ENCODE assay signal across 26 cellular contexts in genomic region chr6:91697010-91697694, GRCh38.
DNase-seq lines count a peak whose midpoint lies in the region; ATAC-seq, FAIRE-seq and TF ChIP-seq lines count a peak whose summit lies in the region.
"Had no signal": no experiment of that assay in that cellular context is flagged by ENCODE, and none has a peak within 500 bp of the region (broad histone marks: within the 10 kb centered on the region; RNA-seq: fewer than 3 reads in every experiment).

No MANE protein-coding gene starts in this region.

- peak; percentile 36 for DNase-seq in DMS53 treated with DMSO at 0.1 percent for 48 hours (lab: John Stamatoyannopoulos, UW; ENCODE audit: unreplicated experiment)
- peak; percentile 28 for DNase-seq in MV-4-11 (lab: John Stamatoyannopoulos, UW)
- peak; percentile 97 for DNase-seq in bronchial epithelial cell (ENCODE audit: low read depth)
- no peak for DNase-seq in thyroid gland
- DNase-seq in HFFc6: no peak
- DNase-seq in sciatic nerve (ENCODE audit: low spot score): no peak
- DNase-seq in glutamatergic neuron: no peak
- DNase-seq: activated CD4-positive, alpha-beta memory T cell treated with anti-CD3 and anti-CD28 coated beads for 36 hours; activated naive CD4-positive, alpha-beta T cell; activated T-cell treated with anti-CD3 and anti-CD28 coated beads for 4 hours; caudate nucleus; esophagus squamous epithelium; left colon; NCI-H1436 treated with DMSO at 0.1 percent for 48 hours; NCI-H2171; NCI-H69; SJCRH30; T-helper 2 cell; WERI-Rb-1 had no signal

- no peak for TF ChIP-seq POLR2A in thyroid gland (IDR thresholded peaks at IDR 0.05)

- no peaks in the 10 kb centered on the region for H3K9me3 ChIP-seq in thyroid gland
- H3K9me3 ChIP-seq: esophagus squamous epithelium, SJCRH30 had no signal

- H3K27ac Mint-ChIP-seq in HFFc6 (no peak overlapping the region), glutamatergic neuron (ENCODE audit: unreplicated experiment) (no peak overlapping the region)
- H3K27ac Mint-ChIP-seq: activated CD4-positive, alpha-beta memory T cell treated with anti-CD3 and anti-CD28 coated beads for 36 hours; GM23338; mesothelial cell of epicardium; natural killer cell treated with Interleukin-12 subunit alpha and Interleukin-12 subunit beta and Interleukin-15 and Interleukin-18, amount 100 ng/mL, for 72 hours; stimulated activated memory B cell treated with anti-CD40 and anti-IgM and Interleukin-4, amounts not matched to agents 10 μg/mL and 1 μg/mL and 100 μg/mL, for 72 hours had no signal

- H3K4me3 Mint-ChIP-seq in HFFc6 (no peak overlapping the region), glutamatergic neuron (ENCODE audit: unreplicated experiment) (no peak overlapping the region)
- H3K4me3 Mint-ChIP-seq: activated CD4-positive, alpha-beta memory T cell treated with anti-CD3 and anti-CD28 coated beads for 36 hours; GM23338; mesothelial cell of epicardium; natural killer cell treated with Interleukin-12 subunit alpha and Interleukin-12 subunit beta and Interleukin-15 and Interleukin-18, amount 100 ng/mL, for 72 hours; stimulated activated memory B cell treated with anti-CD40 and anti-IgM and Interleukin-4, amounts not matched to agents 10 μg/mL and 1 μg/mL and 100 μg/mL, for 72 hours had no signal

- H3K27me3 ChIP-seq in bronchial epithelial cell (ENCODE audit: control insufficient read depth, insufficient read depth, low read length) (no peaks in the 10 kb centered on the region), thyroid gland (no peaks in the 10 kb centered on the region)
- H3K27me3 ChIP-seq: esophagus squamous epithelium, SJCRH30 had no signal

- H3K36me3 ChIP-seq in bronchial epithelial cell (ENCODE audit: control insufficient read depth, insufficient read depth, low read length): no peaks in the 10 kb centered on the region
- no peaks in the 10 kb centered on the region for H3K36me3 ChIP-seq in thyroid gland
- H3K36me3 ChIP-seq: esophagus squamous epithelium, SJCRH30, WERI-Rb-1 had no signal

- intact Hi-C loops in thyroid gland (cut with DNase I): no loop called here
- intact Hi-C loops in sciatic nerve (cut with DNase I): no loop called here

- H3K9me3 Mint-ChIP-seq in HFFc6 (peaks cover 21% of the 10 kb centered on the region), glutamatergic neuron (ENCODE audit: unreplicated experiment) (no peaks in the 10 kb centered on the region)
- H3K9me3 Mint-ChIP-seq: GM23338; stimulated activated memory B cell treated with anti-CD40 and anti-IgM and Interleukin-4, amounts not matched to agents 10 μg/mL and 1 μg/mL and 100 μg/mL, for 72 hours had no signal

- no peak for FAIRE-seq in bronchial epithelial cell (lab: Jason Lieb, UNC)

- H3K4me1 Mint-ChIP-seq in HFFc6 (ENCODE audit: low read depth) (no peaks in the 10 kb centered on the region), glutamatergic neuron (ENCODE audit: low read depth, unreplicated experiment) (peaks cover 2% of the 10 kb centered on the region)
- H3K4me1 Mint-ChIP-seq: GM23338; mesothelial cell of epicardium; stimulated activated memory B cell treated with anti-CD40 and anti-IgM and Interleukin-4, amounts not matched to agents 10 μg/mL and 1 μg/mL and 100 μg/mL, for 72 hours had no signal

- H3K27me3 Mint-ChIP-seq in HFFc6 (ENCODE audit: insufficient read depth) (no peaks in the 10 kb centered on the region), glutamatergic neuron (ENCODE audit: unreplicated experiment) (no peaks in the 10 kb centered on the region)
- H3K27me3 Mint-ChIP-seq: activated CD4-positive, alpha-beta memory T cell treated with anti-CD3 and anti-CD28 coated beads for 36 hours; natural killer cell treated with Interleukin-12 subunit alpha and Interleukin-12 subunit beta and Interleukin-15 and Interleukin-18, amount 100 ng/mL, for 72 hours; stimulated activated memory B cell treated with anti-CD40 and anti-IgM and Interleukin-4, amounts not matched to agents 10 μg/mL and 1 μg/mL and 100 μg/mL, for 72 hours had no signal

- 92 to 95% methylated on average over 3 of the region's 3 CpGs for WGBS in thyroid gland, 2 donors

- ATAC-seq in HG02610 (IDR thresholded peaks at IDR 0.05; ENCODE audit: unreplicated experiment) (peak; percentile 89), sciatic nerve (no peak)
- ATAC-seq: GM23338; left colon; natural killer cell treated with Interleukin-12 subunit alpha and Interleukin-12 subunit beta and Interleukin-15 and Interleukin-18, amount 100 ng/mL, for 72 hours; stimulated activated memory B cell treated with anti-CD40 and anti-IgM and Interleukin-4, amounts not matched to agents 10 μg/mL and 1 μg/mL and 100 μg/mL, for 72 hours had no signal

- H3K36me3 Mint-ChIP-seq in HFFc6 (ENCODE audit: low read depth): peaks cover 5% of the 10 kb centered on the region; the same call in 1 of the 2 replicates
- no peaks in the 10 kb centered on the region for H3K36me3 Mint-ChIP-seq in glutamatergic neuron (ENCODE audit: unreplicated experiment)
- H3K36me3 Mint-ChIP-seq: activated CD4-positive, alpha-beta memory T cell treated with anti-CD3 and anti-CD28 coated beads for 36 hours; mesothelial cell of epicardium; stimulated activated memory B cell treated with anti-CD40 and anti-IgM and Interleukin-4, amounts not matched to agents 10 μg/mL and 1 μg/mL and 100 μg/mL, for 72 hours had no signal

- H3K4me3 ChIP-seq in bronchial epithelial cell (ENCODE audit: low read depth, low read length): no peak overlapping the region
- no peak overlapping the region for H3K4me3 ChIP-seq in thyroid gland (replicated peaks in 1 of 3)
- H3K4me3 ChIP-seq: esophagus squamous epithelium, GM23338, SJCRH30 had no signal

- TF ChIP-seq CTCF in bronchial epithelial cell (IDR thresholded peaks at IDR 0.05; ENCODE audit: insufficient read depth, low read length, severe bottlenecking): no peak
- TF ChIP-seq CTCF in thyroid gland (IDR thresholded peaks at IDR 0.05): no peak
- no peak for TF ChIP-seq CTCF in HFFc6 (IDR thresholded peaks at IDR 0.05)
- TF ChIP-seq CTCF in glutamatergic neuron (IDR thresholded peaks at IDR 0.05; ENCODE audit: partially characterized antibody, unreplicated experiment): no peak

- H3K27ac ChIP-seq in thyroid gland: no peak overlapping the region
- H3K27ac ChIP-seq: C4-2B, esophagus squamous epithelium, parathyroid adenoma, SJCRH30, WERI-Rb-1 had no signal

- H3K4me1 ChIP-seq in thyroid gland: no peaks in the 10 kb centered on the region
- H3K4me1 ChIP-seq: esophagus squamous epithelium, parathyroid adenoma, SJCRH30 had no signal

Comparison
In these comparisons a context has a peak if more than half of its experiments do, and no peak if none do; other contexts are left out.
1. DNase-seq: peak in DMS53 treated with DMSO at 0.1 percent for 48 hours (single experiment), MV-4-11 (single experiment) and bronchial epithelial cell (single experiment); none in thyroid gland (0 of 2), HFFc6 (single experiment), sciatic nerve (single experiment) and glutamatergic neuron (single experiment).